Comparison of ENCODE assay signal across 1 cellular context in the genomic region with DNA sequence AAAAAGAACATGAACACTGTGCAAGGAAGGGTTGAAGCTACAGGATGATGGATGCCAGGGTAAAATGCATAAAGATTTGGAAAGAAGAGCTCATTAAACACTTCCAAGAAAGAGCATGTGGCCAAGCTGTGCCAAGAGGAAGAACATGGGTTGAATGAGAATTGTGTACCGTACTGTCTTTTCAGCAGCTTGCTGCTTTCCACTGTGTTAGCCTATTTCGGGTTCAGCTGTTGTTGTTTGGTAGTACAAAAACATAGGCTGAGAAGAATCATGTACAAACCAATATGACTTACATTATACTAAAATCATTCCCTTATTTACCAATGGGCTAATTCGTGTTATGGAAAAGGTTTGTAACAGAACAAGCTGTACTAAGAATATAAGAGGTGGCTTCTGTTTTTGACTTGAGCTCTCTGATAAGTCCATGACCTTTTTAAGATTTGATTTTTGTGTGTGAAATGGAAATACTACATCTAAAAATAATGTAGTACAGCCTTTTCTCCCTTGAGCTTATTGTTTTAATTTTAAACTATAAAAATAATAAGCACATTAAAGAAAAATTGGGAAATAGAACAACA.
TF ChIP-seq lines count a peak whose summit lies in the region.

No MANE protein-coding gene starts in this region.

TF ChIP-seq in endothelial cell of umbilical vein, 7 proteins besides CTCF, POLR2A, EP300 and RAD21 (continued from another document):
- TF ChIP-seq, protein P1, sequence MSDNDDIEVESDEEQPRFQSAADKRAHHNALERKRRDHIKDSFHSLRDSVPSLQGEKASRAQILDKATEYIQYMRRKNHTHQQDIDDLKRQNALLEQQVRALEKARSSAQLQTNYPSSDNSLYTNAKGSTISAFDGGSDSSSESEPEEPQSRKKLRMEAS (IDR thresholded peaks at IDR 0.05; ENCODE audit: insufficient read depth, insufficient read length): no peak
